ENCODE assay signal across 1 cellular context in genomic region chr14:83548061-83548839, GRCh38.
TF ChIP-seq lines count a peak whose summit lies in the region.

No MANE protein-coding gene starts in this region.

TF ChIP-seq in GM23338, 12 proteins besides CTCF, POLR2A, EP300 and RAD21 (continued from another document):
- no peak for TF ChIP-seq EZH2 (IDR thresholded peaks at IDR 0.05; ENCODE audit: low read depth, unreplicated experiment)
- TF ChIP-seq, protein P1, sequence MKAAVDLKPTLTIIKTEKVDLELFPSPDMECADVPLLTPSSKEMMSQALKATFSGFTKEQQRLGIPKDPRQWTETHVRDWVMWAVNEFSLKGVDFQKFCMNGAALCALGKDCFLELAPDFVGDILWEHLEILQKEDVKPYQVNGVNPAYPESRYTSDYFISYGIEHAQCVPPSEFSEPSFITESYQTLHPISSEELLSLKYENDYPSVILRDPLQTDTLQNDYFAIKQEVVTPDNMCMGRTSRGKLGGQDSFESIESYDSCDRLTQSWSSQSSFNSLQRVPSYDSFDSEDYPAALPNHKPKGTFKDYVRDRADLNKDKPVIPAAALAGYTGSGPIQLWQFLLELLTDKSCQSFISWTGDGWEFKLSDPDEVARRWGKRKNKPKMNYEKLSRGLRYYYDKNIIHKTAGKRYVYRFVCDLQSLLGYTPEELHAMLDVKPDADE (IDR thresholded peaks at IDR 0.05): no peak
- no peak for TF ChIP-seq STAT1 (IDR thresholded peaks at IDR 0.05; ENCODE audit: unreplicated experiment)
- no peak for TF ChIP-seq ZNF331 (CRISPR knock-in tag; IDR thresholded peaks at IDR 0.05; ENCODE audit: low read depth)
- no peak for TF ChIP-seq JUNB (IDR thresholded peaks at IDR 0.05; ENCODE audit: unreplicated experiment)
- no peak for TF ChIP-seq ZNF462 (CRISPR knock-in tag; IDR thresholded peaks at IDR 0.05)
